In genomic region chr7:7566651-7567611, GRCh38 we compare ENCODE assay signal across 8 cellular contexts. TPM values are rescaled to one million over a fixed set of nuclear protein-coding genes. Genes with fewer than 3 reads are reported as not detected.
DNase-seq lines count a peak whose midpoint lies in the region; ATAC-seq and TF ChIP-seq lines count a peak whose summit lies in the region.

TSS of gene MIOS (plus strand) at chr7:7566884. CDS start at chr7:7572476, 5,592 bp downstream.

- CTCF ChIA-PET in GM10248 (lab: Yijun Ruan, JAX) = no interaction called here

- H4K8ac ChIP-seq in H9 (replicated peaks; ENCODE audit: insufficient read length, low read depth, low read length) = no peak within 1 kb of the TSS

- no peak within 1 kb of the TSS for H2BK20ac ChIP-seq in H9 (ENCODE audit: low read depth, low read length, poor library complexity, severe bottlenecking)

- H3K27me3 ChIP-seq in H9 (ENCODE audit: insufficient read depth, low read length) (no peaks in the 10 kb centered on the region), adrenal gland (no peaks in the 10 kb centered on the region), heart left ventricle (no peaks in the 10 kb centered on the region), upper lobe of left lung (no peaks in the 10 kb centered on the region)

- H3K9me3 Mint-ChIP-seq in H9 = peaks cover 10% of the 10 kb centered on the region in 2 experiments

- peaks cover 3% of the 10 kb centered on the region for H3K79me1 ChIP-seq in H9 (ENCODE audit: insufficient read depth, low read depth, low read length, poor library complexity, severe bottlenecking)

- no peaks in the 10 kb centered on the region for H3K36me3 ChIP-seq in adrenal gland (replicated peaks in 1 of 2)
- H3K36me3 ChIP-seq in heart left ventricle = no peaks in the 10 kb centered on the region
- no peaks in the 10 kb centered on the region for H3K36me3 ChIP-seq in upper lobe of left lung

- no CpG with 5 or more reads among the region's 96 CpGs for WGBS in H9 (ENCODE audit: extremely low coverage, insufficient read length, low lambda C conversion rate)
- WGBS in adrenal gland, 4 donors = 0 to 1% (median 1%) methylated on average over 27 to 95 of the region's 96 CpGs
- 0 to 1% (median 0%) methylated on average over 41 to 96 of the region's 96 CpGs for WGBS in heart left ventricle, 4 donors
- WGBS in upper lobe of left lung, 2 donors = 0% methylated on average over 14 to 26 of the region's 96 CpGs

- H2BK5ac ChIP-seq in H9 (ENCODE audit: insufficient read length, low read length) = no peak within 1 kb of the TSS

- POLR2A ChIA-PET in GM10248 (lab: Yijun Ruan, JAX) = interaction anchor here (0.6 kb wide), 1 partner anchor 47 kb away, joined by 3 read pairs; no protein-coding TSS in a partner anchor

- H3K18ac ChIP-seq in H9 (ENCODE audit: insufficient read length, low read depth, low read length) = peak within 1 kb of the TSS; percentile 83

- peaks cover 23 to 27% (median 25%) of the 10 kb centered on the region in 3 experiments for H3K36me3 Mint-ChIP-seq in H9 (ENCODE audit: insufficient read depth in 1 of 3, low read depth in 3 of 3)

- peak; percentile 95 to 99 (median 98) for ATAC-seq in heart left ventricle
- ATAC-seq in upper lobe of left lung (ENCODE audit: low FRiP score in 2 of 2) = peak; percentile 94 to 98

- peak; percentile 80 to 83 for TF ChIP-seq POLR2A in adrenal gland (IDR thresholded peaks at IDR 0.05)
- peak; percentile 21 to 85 for TF ChIP-seq POLR2A in heart left ventricle (IDR thresholded peaks at IDR 0.05)
- peak in 3 of 4 donors; percentile 58 to 90 (median 89) for TF ChIP-seq POLR2A in upper lobe of left lung (IDR thresholded peaks at IDR 0.05)

- H3T11ph ChIP-seq in H9 (ENCODE audit: low read length) = no peak within 1 kb of the TSS

- H3K27me3 Mint-ChIP-seq in H9 (ENCODE audit: low read depth) = no peaks in the 10 kb centered on the region

- H2BK12ac ChIP-seq in H9 (ENCODE audit: insufficient read length, low read depth, low read length) = no peak within 1 kb of the TSS

- peak within 1 kb of the TSS; percentile 84 for H3K9ac ChIP-seq in H9 (ENCODE audit: extremely low read depth, insufficient read length, low read length)

- H3K4me1 ChIP-seq in H9 (ENCODE audit: insufficient read depth, low read length) (peaks cover 8% of the 10 kb centered on the region; the same call in 1 of the 2 replicates), adrenal gland (replicated peaks in 1 of 2) (peaks cover 8 to 40% of the 10 kb centered on the region in 2 donors), heart left ventricle (peaks cover 0 to 45% (median 19%) of the 10 kb centered on the region in 12 donors), upper lobe of left lung (peaks cover 21 to 44% (median 32%) of the 10 kb centered on the region in 4 donors)

- no peak within 1 kb of the TSS for H3K23ac ChIP-seq in H9 (ENCODE audit: insufficient read length, low read depth, low read length)

- H3K4me3 Mint-ChIP-seq in H9 = peak within 1 kb of the TSS; percentile 74 to 85

- H2BK120ac ChIP-seq in H9 (ENCODE audit: low read depth, low read length, poor library complexity, severe bottlenecking) = no peak within 1 kb of the TSS

- no peak within 1 kb of the TSS for H2AK5ac ChIP-seq in H9 (ENCODE audit: insufficient read length, low read length)

- no peak within 1 kb of the TSS for H4K91ac ChIP-seq in H9 (ENCODE audit: insufficient read length, low read depth, low read length)

- H3K23me2 ChIP-seq in H9 (ENCODE audit: insufficient read length, low read depth, low read length, poor library complexity, severe bottlenecking) = peaks cover 3% of the 10 kb centered on the region

- H4K5ac ChIP-seq in H9 (ENCODE audit: insufficient read length, low read depth, low read length) = no peak within 1 kb of the TSS

- H3K79me2 ChIP-seq in H9 (ENCODE audit: insufficient read depth, low read length) = peaks cover 18% of the 10 kb centered on the region; the same call in 1 of the 2 replicates

- peak within 1 kb of the TSS; percentile 81 for H3K4me2 ChIP-seq in H9 (ENCODE audit: insufficient read depth, insufficient read length, low read length)

- no peaks in the 10 kb centered on the region for H4K20me1 ChIP-seq in H9 (ENCODE audit: control insufficient read depth, insufficient read depth, insufficient read length)

- H3K4me1 Mint-ChIP-seq in H9 = peaks cover 15 to 20% of the 10 kb centered on the region in 2 experiments

- TF ChIP-seq CTCF in GM10248 (IDR thresholded peaks at IDR 0.05; ENCODE audit: control extremely low read depth, extremely low read depth, low read depth, missing control alignments) (no peak), H9 (conservative IDR thresholded peaks at IDR 0.05) (no peak), adrenal gland (IDR thresholded peaks at IDR 0.05) (no peak), heart left ventricle (IDR thresholded peaks at IDR 0.05) (peak in 1 of 12 donors; percentile 8), upper lobe of left lung (IDR thresholded peaks at IDR 0.05) (peak in 1 of 6 experiments; percentile 15)

- peak within 1 kb of the TSS; percentile 26 for H2AFZ ChIP-seq in H9 (ENCODE audit: low read length)

- no peak within 1 kb of the TSS for H2BK15ac ChIP-seq in H9 (ENCODE audit: low read depth, low read length)

- no peak within 1 kb of the TSS; the same call in 1 of the 2 replicates for H3K4ac ChIP-seq in H9 (ENCODE audit: low read depth, low read length)

- peak within 1 kb of the TSS in 2 of 3 experiments; percentile 33 to 58; a peak in 2 of 7 replicates for H3K27ac Mint-ChIP-seq in H9

- TF ChIP-seq EP300 in upper lobe of left lung (IDR thresholded peaks at IDR 0.05) = peak in 1 of 4 donors; percentile 36

- DNase-seq in GM10248 (ENCODE audit: extremely low spot score) = peak; percentile 96
- peak; percentile 75 for DNase-seq in H9
- peak; percentile 77 for DNase-seq in M059J (ENCODE audit: low read depth)
- DNase-seq in adrenal gland = peak; percentile 84 to 88 (median 86)
- DNase-seq in heart left ventricle = peak; percentile 90 to 95 (median 93)
- peak; percentile 96 for DNase-seq in posterior vena cava (ENCODE audit: low spot score)
- peak; percentile 91 to 97 for DNase-seq in upper lobe of left lung

- H3K9me3 ChIP-seq in H9 (ENCODE audit: control insufficient read depth, low read depth, low read length) (no peaks in the 10 kb centered on the region), adrenal gland (replicated peaks in 1 of 3) (no peaks in the 10 kb centered on the region), heart left ventricle (no peaks in the 10 kb centered on the region), upper lobe of left lung (no peaks in the 10 kb centered on the region)

- H3K4me3 ChIP-seq in adrenal gland (peak within 1 kb of the TSS; percentile 69 to 85 (median 76)), heart left ventricle (peak within 1 kb of the TSS; percentile 72 to 97 (median 86)), upper lobe of left lung (peak within 1 kb of the TSS; percentile 58 to 85 (median 66))

- intact Hi-C loops in T-helper 1 cell treated with Interleukin-12 subunit alpha and Interleukin-12 subunit beta and Interleukin-4 antibody, amounts not matched to agents 30 ng/mL and 1 ng/mL, for 36 hours (cut with micrococcal nuclease) = loop anchor here (1.0 to 2.0 kb wide), 7 partner anchors 73 to 650 kb away; partner anchors contain the start of genes C1GALT1 and UMAD1
- intact Hi-C loops in adrenal gland (cut with DNase I) = no loop called here
- intact Hi-C loops in heart left ventricle (cut with DNase I) = loop anchor here in 5 of 10 donors (10.0 kb wide), 3 partner anchors 68 to 398 kb away; partner anchors contain the start of genes C1GALT1 (in 3 of the 5) and GLCCI1 (in 1 of the 5)
- intact Hi-C loops in posterior vena cava (cut with DNase I) = loop anchor here in 1 of 2 donors (2.0 kb wide), 1 partner anchor 40 kb away; no protein-coding TSS in a partner anchor

- H3K27ac ChIP-seq in H9 (ENCODE audit: insufficient read length, low read depth, low read length) (no peak within 1 kb of the TSS), adrenal gland (peak within 1 kb of the TSS; percentile 80 to 96 (median 92)), heart left ventricle (peak within 1 kb of the TSS; percentile 82 to 97 (median 93)), upper lobe of left lung (peak within 1 kb of the TSS; percentile 91 to 97 (median 96))

- no peak within 1 kb of the TSS for H3K56ac ChIP-seq in H9 (ENCODE audit: insufficient read length, low read depth, low read length)

- H3K14ac ChIP-seq in H9 (ENCODE audit: insufficient read depth, low read length) = peak within 1 kb of the TSS; percentile 85

RNA-seq across cellular contexts. Expression of gene MIOS, which starts in this region (rescaled TPM):
- total RNA-seq in H9 (2021) (46.4 and 48.4 TPM in 2 replicates), adrenal gland (10 to 100 TPM; 15.5 to 51.3 (median 24.7) TPM), heart left ventricle (10 to 100 TPM; 21.0 to 30.8 (median 22.3) TPM), posterior vena cava (10 to 100 TPM; 21.0 to 21.2 TPM), upper lobe of left lung (10 to 100 TPM; 14.0 to 47.6 (median 27.7) TPM)
- 17.5 and 31.6 TPM in 2 replicates for total RNA-seq in M059J (2014; rRNA removed; shearing (Covaris generic))
- total RNA-seq in T-helper 1 cell treated with Interleukin-12 subunit alpha and Interleukin-12 subunit beta and Interleukin-4 antibody, amounts not matched to agents 30 ng/mL and 1 ng/mL, for 36 hours = 27.7 and 29.6 TPM in 2 replicates
- polyA plus RNA-seq in adrenal gland (10 to 100 TPM in 2 of 3 donors, 1 to 10 TPM in 1; 8.7 to 28.0 (median 15.1) TPM), heart left ventricle (10 to 100 TPM in 1 of 2 donors, 1 to 10 TPM in 1; 5.7 to 28.8 TPM)
